ENCODE assay signal across 8 cellular contexts in the genomic region with DNA sequence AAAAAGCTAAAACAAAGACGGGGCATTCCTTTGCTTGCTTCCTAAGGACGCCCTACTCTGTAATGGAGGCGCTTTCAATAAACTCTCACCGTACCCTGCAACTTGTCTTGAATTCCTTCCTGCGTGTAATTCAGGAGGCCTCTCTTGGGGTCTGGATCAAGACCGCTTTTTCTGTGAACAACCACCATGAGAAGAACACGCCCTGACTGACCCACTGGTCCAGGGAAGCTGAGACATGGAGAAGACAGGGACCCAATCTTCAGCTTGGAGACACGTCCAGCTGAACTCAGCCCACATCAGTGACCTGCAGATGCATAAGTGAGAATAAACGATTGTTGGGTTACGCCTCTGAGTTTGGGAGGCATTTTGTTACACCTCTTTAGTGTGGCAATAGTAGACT. TPM values are rescaled to one million over a fixed set of nuclear protein-coding genes. Genes with fewer than 3 reads are reported as not detected.
A peak's percentile ranks its signal among the peaks of the same experiment; 100 is the strongest.
DNase-seq lines count a peak whose midpoint lies in the region; TF ChIP-seq lines count a peak whose summit lies in the region.

No MANE protein-coding gene starts in this region.

- no peaks in the 10 kb centered on the region for H4K20me1 ChIP-seq in DOHH2 (ENCODE audit: control insufficient read depth, insufficient read depth, low read depth, low read length)

- peaks cover 8% of the 10 kb centered on the region for H3K79me2 ChIP-seq in DOHH2 (ENCODE audit: control insufficient read depth, low read length)

- 93% methylated on average over 10 of the region's 10 CpGs for WGBS in esophagus muscularis mucosa
- 97 to 98% methylated on average over 10 of the region's 10 CpGs for WGBS in sigmoid colon, 2 donors

- H3K9me3 ChIP-seq in DOHH2 (ENCODE audit: control insufficient read depth, insufficient read depth, low read length): no peaks in the 10 kb centered on the region
- H3K9me3 ChIP-seq in NT2/D1 (ENCODE audit: insufficient read depth, low read length): no peaks in the 10 kb centered on the region
- no peaks in the 10 kb centered on the region for H3K9me3 ChIP-seq in esophagus muscularis mucosa
- H3K9me3 ChIP-seq in sigmoid colon: no peaks in the 10 kb centered on the region

- peaks cover 14% of the 10 kb centered on the region for H3K4me1 ChIP-seq in DOHH2 (ENCODE audit: control insufficient read depth, low read length)
- H3K4me1 ChIP-seq in NT2/D1 (ENCODE audit: insufficient read depth, insufficient read length): no peaks in the 10 kb centered on the region
- peaks cover 10 to 21% (median 18%) of the 10 kb centered on the region in 4 donors for H3K4me1 ChIP-seq in esophagus muscularis mucosa
- H3K4me1 ChIP-seq in sigmoid colon: peaks cover 0 to 11% (median 8%) of the 10 kb centered on the region in 4 donors

- no peak for DNase-seq in NT2/D1 (ENCODE audit: low read depth, low spot score)
- no peak for DNase-seq in esophagus muscularis mucosa (ENCODE audit: extremely low spot score)
- DNase-seq in sigmoid colon: no peak
- no peak for DNase-seq in hypothalamus (lab: John Stamatoyannopoulos, UW)
- no peak for DNase-seq in SK-N-DZ (ENCODE audit: low spot score)
- no peak for DNase-seq in dedifferentiated amniotic fluid mesenchymal stem cell (ENCODE audit: extremely low spot score)
- no peak for DNase-seq in GM19238 (ENCODE audit: insufficient read length, low spot score)

- TF ChIP-seq CTCF in DOHH2 (IDR thresholded peaks at IDR 0.05; ENCODE audit: low read depth, low read length, poor library complexity, severe bottlenecking) (no peak), esophagus muscularis mucosa (IDR thresholded peaks at IDR 0.05) (no peak), sigmoid colon (IDR thresholded peaks at IDR 0.05) (no peak)

- no peaks in the 10 kb centered on the region for H3K9me2 ChIP-seq in DOHH2 (replicated peaks; ENCODE audit: control insufficient read depth, low read length)

- no peak overlapping the region for H3K9ac ChIP-seq in NT2/D1 (ENCODE audit: insufficient read length, low read depth)

- H3K36me3 ChIP-seq in DOHH2 (ENCODE audit: control insufficient read depth, low read length): no peaks in the 10 kb centered on the region; the same call in 1 of the 2 replicates
- no peaks in the 10 kb centered on the region for H3K36me3 ChIP-seq in NT2/D1 (ENCODE audit: insufficient read depth, insufficient read length, low read length)
- no peaks in the 10 kb centered on the region for H3K36me3 ChIP-seq in esophagus muscularis mucosa
- no peaks in the 10 kb centered on the region for H3K36me3 ChIP-seq in sigmoid colon

- H3K4me2 ChIP-seq in DOHH2 (ENCODE audit: low read length): peak overlapping the region; percentile 71

- H3K4me3 ChIP-seq in DOHH2 (ENCODE audit: low read length) (peak overlapping the region; percentile 79), NT2/D1 (ENCODE audit: insufficient read length, low read depth) (peak overlapping the region; percentile 46), esophagus muscularis mucosa (peak overlapping the region; percentile 65 to 85 (median 68)), sigmoid colon (peak overlapping the region in 3 of 4 donors; percentile 49 to 69 (median 67))

- H3K27me3 ChIP-seq in DOHH2 (ENCODE audit: control insufficient read depth, low read length): no peaks in the 10 kb centered on the region
- H3K27me3 ChIP-seq in NT2/D1 (ENCODE audit: insufficient read depth, insufficient read length): no peaks in the 10 kb centered on the region
- H3K27me3 ChIP-seq in esophagus muscularis mucosa: no peaks in the 10 kb centered on the region
- H3K27me3 ChIP-seq in sigmoid colon: no peaks in the 10 kb centered on the region

- TF ChIP-seq EP300 in esophagus muscularis mucosa (IDR thresholded peaks at IDR 0.05): no peak
- TF ChIP-seq EP300 in sigmoid colon (IDR thresholded peaks at IDR 0.05): no peak

- intact Hi-C loops in esophagus muscularis mucosa (cut with DNase I) (loop anchor here (10.0 kb wide), 2 partner anchors 185 to 415 kb away; a partner anchor contains a TSS), sigmoid colon (cut with DNase I) (no loop called here)

- TF ChIP-seq POLR2A in esophagus muscularis mucosa (IDR thresholded peaks at IDR 0.05; ENCODE audit: low read depth) (no peak), sigmoid colon (IDR thresholded peaks at IDR 0.05) (no peak)

- H3K27ac ChIP-seq in DOHH2 (ENCODE audit: low read depth, low read length) (0 out of 2 replicates have a peak overlapping the region, but pooled peaks have one; percentile 93), esophagus muscularis mucosa (replicated peaks in 1 of 4) (peak overlapping the region in 2 of 4 donors; percentile 76 to 78), sigmoid colon (peak overlapping the region in 2 of 4 donors; percentile 80 to 82)

- H3F3A ChIP-seq in DOHH2 (ENCODE audit: control insufficient read depth, insufficient read depth): peaks cover 13% of the 10 kb centered on the region

RNA-seq across cellular contexts. Expression of a gene that starts 7.8 kb away (rescaled TPM):
- 100 to 1,000 TPM in 2 of 4 donors, 10 to 100 TPM in 2; 89.4 to 107 (median 98.5) TPM for total RNA-seq in esophagus muscularis mucosa
- total RNA-seq in sigmoid colon: 100 to 1,000 TPM in 3 of 4 donors, 10 to 100 TPM in 1; 95.0 to 111 (median 104) TPM
- 100 to 1,000 TPM in 1 of 3 donors, 10 to 100 TPM in 2; 75.7 to 132 (median 91.3) TPM for polyA plus RNA-seq in sigmoid colon
- polyA plus RNA-seq in SK-N-DZ (2014; cell fraction: cytosol; rRNA removed): 125 and 128 TPM in 2 replicates
- 203 and 217 TPM in 2 replicates for polyA plus RNA-seq in SK-N-DZ (2014; cell fraction: nucleus; rRNA removed)

RNA-seq across cellular contexts. Expression of a gene that starts 42.9 kb away (rescaled TPM):
- total RNA-seq in esophagus muscularis mucosa (10 to 100 TPM; 24.1 to 37.2 (median 29.2) TPM), sigmoid colon (10 to 100 TPM; 30.0 to 64.6 (median 40.6) TPM)
- 1 to 10 TPM; 7.8 to 9.2 (median 8.8) TPM for polyA plus RNA-seq in sigmoid colon
- 56.8 and 80.0 TPM in 2 replicates for polyA plus RNA-seq in SK-N-DZ (2014; cell fraction: cytosol; rRNA removed)
- polyA plus RNA-seq in SK-N-DZ (2014; cell fraction: nucleus; rRNA removed): 32.8 and 43.8 TPM in 2 replicates
